Comparison of ENCODE assay signal across 9 cellular contexts in genomic region chr14:63725786-63726185, GRCh38.
DNase-seq lines count a peak whose midpoint lies in the region; ATAC-seq, FAIRE-seq and TF ChIP-seq lines count a peak whose summit lies in the region.
"Had no signal": no experiment of that assay in that cellular context is flagged by ENCODE, and none has a peak within 500 bp of the region (broad histone marks: within the 10 kb centered on the region; RNA-seq: fewer than 3 reads in every experiment).

No MANE protein-coding gene starts in this region.

- H3K4me3 ChIP-seq in OCI-LY1 (ENCODE audit: low read depth, low read length, poor library complexity, severe bottlenecking) (peak overlapping the region; percentile 93), endocrine pancreas (ENCODE audit: control insufficient read depth, insufficient read depth, low read length) (peak overlapping the region; percentile 97)

- H2AFZ ChIP-seq in OCI-LY1 (ENCODE audit: low read length) = no peak overlapping the region

- FAIRE-seq in G401.6 (lab: Jason Lieb, UNC) = peak; percentile 8
- FAIRE-seq: endometrium had no signal

- no peaks in the 10 kb centered on the region for H3K9me2 ChIP-seq in OCI-LY1 (ENCODE audit: low read depth, low read length)

- peak overlapping the region; percentile 88 for H3K27ac ChIP-seq in OCI-LY1 (ENCODE audit: low read depth, low read length, poor library complexity, severe bottlenecking)

- DNase-seq in pons (ENCODE audit: low spot score) (peak; percentile 42), NCI-H2196 (lab: John Stamatoyannopoulos, UW; ENCODE audit: unreplicated experiment) (no peak)

- ATAC-seq in HG02759 (IDR thresholded peaks at IDR 0.05; ENCODE audit: unreplicated experiment) = no peak
- ATAC-seq in HG03139 (IDR thresholded peaks at IDR 0.05; ENCODE audit: unreplicated experiment) = no peak
- ATAC-seq in HG03095 (IDR thresholded peaks at IDR 0.05; ENCODE audit: unreplicated experiment) = no peak

- H3K4me1 ChIP-seq in OCI-LY1 (ENCODE audit: insufficient read depth, low read length, severe bottlenecking) = peaks cover 25% of the 10 kb centered on the region
- H3K4me1 ChIP-seq in endocrine pancreas (ENCODE audit: control insufficient read depth, insufficient read depth, low read length) = peaks cover 9% of the 10 kb centered on the region

- TF ChIP-seq CTCF in OCI-LY1 (IDR thresholded peaks at IDR 0.05; ENCODE audit: low read length) = no peak

- H3F3A ChIP-seq in OCI-LY1 (ENCODE audit: insufficient read depth, low read length) = peaks cover 4% of the 10 kb centered on the region; the same call in 1 of the 2 replicates

- H3K36me3 ChIP-seq in OCI-LY1 (ENCODE audit: insufficient read depth, low read length) (peaks cover 30% of the 10 kb centered on the region), endocrine pancreas (ENCODE audit: control insufficient read depth, insufficient read depth, low read length) (no peaks in the 10 kb centered on the region)

- H3K9me3 ChIP-seq in OCI-LY1 (ENCODE audit: low read length) (no peaks in the 10 kb centered on the region), endocrine pancreas (ENCODE audit: control insufficient read depth, low read length) (no peaks in the 10 kb centered on the region)

- peak overlapping the region; percentile 78 for H3K4me2 ChIP-seq in OCI-LY1 (ENCODE audit: low read length)

- H3K27me3 ChIP-seq in OCI-LY1 (ENCODE audit: insufficient read depth, low read length) (no peaks in the 10 kb centered on the region), endocrine pancreas (ENCODE audit: control insufficient read depth, insufficient read depth, low read length) (no peaks in the 10 kb centered on the region)

- H3K79me2 ChIP-seq in OCI-LY1 (ENCODE audit: insufficient read depth, low read length) = peaks cover 66% of the 10 kb centered on the region

- H3K9ac ChIP-seq in OCI-LY1 (ENCODE audit: low read length) (peak overlapping the region; percentile 93), endocrine pancreas (ENCODE audit: control insufficient read depth, insufficient read depth, low read length) (no peak overlapping the region)

- no peaks in the 10 kb centered on the region for H4K20me1 ChIP-seq in OCI-LY1 (ENCODE audit: insufficient read depth, low read length)
